In the genomic region with DNA sequence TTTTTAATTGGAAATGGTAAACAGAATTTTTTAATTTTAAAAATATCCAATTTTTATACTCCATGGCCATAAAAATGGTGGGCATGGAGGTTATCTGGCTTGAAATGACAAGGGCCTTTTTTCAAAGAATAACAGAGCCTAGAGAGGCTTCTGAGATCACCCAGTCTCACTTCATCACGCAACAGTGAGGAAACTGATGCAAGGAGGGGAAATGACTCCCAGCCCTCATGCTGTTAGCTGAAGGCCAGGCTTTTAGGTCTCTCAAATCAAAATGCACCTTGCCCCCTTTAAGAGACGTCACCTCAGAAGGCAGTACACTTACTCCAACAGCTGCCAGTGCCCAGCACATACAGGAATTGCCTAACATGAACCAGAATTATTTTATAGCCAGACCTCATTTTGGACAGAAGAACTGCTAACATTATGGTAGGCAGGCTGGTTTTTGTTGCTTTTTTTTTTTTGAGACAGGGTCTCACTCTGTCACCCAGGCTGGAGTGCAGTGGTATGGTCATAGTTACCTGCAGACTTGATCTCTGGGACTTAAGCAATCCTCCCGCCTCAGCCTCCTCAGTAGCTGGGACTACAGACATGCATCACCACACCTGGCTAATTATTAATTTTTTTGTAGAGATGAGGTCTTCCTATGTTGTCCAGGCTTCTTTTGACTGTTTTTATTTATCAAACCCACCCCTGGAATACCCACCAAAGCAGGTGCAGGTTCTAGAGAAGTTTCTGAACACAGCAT, we compare ENCODE assay signal across 13 cellular contexts. TPM values are rescaled to one million over a fixed set of nuclear protein-coding genes. Genes with fewer than 3 reads are reported as not detected.
A peak's percentile ranks its signal among the peaks of the same experiment; 100 is the strongest.
DNase-seq lines count a peak whose midpoint lies in the region; ATAC-seq, FAIRE-seq and TF ChIP-seq lines count a peak whose summit lies in the region.
"Had no signal": no experiment of that assay in that cellular context is flagged by ENCODE, and none has a peak within 500 bp of the region (broad histone marks: within the 10 kb centered on the region; RNA-seq: fewer than 3 reads in every experiment).

No MANE protein-coding gene starts in this region.

- ATAC-seq in CD8-positive, alpha-beta T cell: peak; percentile 47
- peak; percentile 80 for ATAC-seq in activated CD8-positive, alpha-beta T cell treated with anti-CD3 and anti-CD28 coated beads, Interleukin-2, amount 10 ng/mL, durations not matched to agents 7 days and 5 days

- H3K4me1 ChIP-seq in CD8-positive, alpha-beta T cell (ENCODE audit: insufficient read depth, low read length): peaks cover 81% of the 10 kb centered on the region
- H3K4me1 ChIP-seq: parathyroid adenoma had no signal

- POLR2A ChIA-PET in CD8-positive, alpha-beta T cell (lab: Charles Lee): interaction anchor here (0.7 kb wide), 2 partner anchors 87 to 148 kb away, joined by 3 read pairs; no protein-coding TSS in a partner anchor
- POLR2A ChIA-PET in activated CD8-positive, alpha-beta T cell treated with anti-CD3 and anti-CD28 coated beads, Interleukin-2, amount 10 ng/mL, durations not matched to agents 7 days and 5 days (lab: Charles Lee): interaction anchor here (0.6 to 8.2 kb wide), 5 partner anchors 8 to 44 kb away, joined by 3 to 103 read pairs (median 3); a partner anchor contains a TSS

- H3K27ac Mint-ChIP-seq in CD8-positive, alpha-beta T cell: peak overlapping the region; percentile 82
- H3K27ac Mint-ChIP-seq in activated CD8-positive, alpha-beta T cell treated with anti-CD3 and anti-CD28 coated beads, Interleukin-2, amount 10 ng/mL, durations not matched to agents 7 days and 5 days: peak overlapping the region; percentile 95

- H3K4me3 Mint-ChIP-seq in CD8-positive, alpha-beta T cell: peak overlapping the region; percentile 52
- H3K4me3 Mint-ChIP-seq in activated CD8-positive, alpha-beta T cell treated with anti-CD3 and anti-CD28 coated beads, Interleukin-2, amount 10 ng/mL, durations not matched to agents 7 days and 5 days: peak overlapping the region; percentile 63

- intact Hi-C loops in CD8-positive, alpha-beta T cell (cut with DNase I, micrococcal nuclease): loop anchor here in 1 of 2 experiments (1.0 to 10.0 kb wide), 2 partner anchors 8 to 138 kb away; no protein-coding TSS in a partner anchor

- no peaks in the 10 kb centered on the region for H3K9me3 Mint-ChIP-seq in CD8-positive, alpha-beta T cell
- H3K9me3 Mint-ChIP-seq in activated CD8-positive, alpha-beta T cell treated with anti-CD3 and anti-CD28 coated beads, Interleukin-2, amount 10 ng/mL, durations not matched to agents 7 days and 5 days (ENCODE audit: insufficient read depth): no peaks in the 10 kb centered on the region

- no peak for FAIRE-seq in HTR-8/SVneo (lab: Jason Lieb, UNC)

- H3K36me3 Mint-ChIP-seq in CD8-positive, alpha-beta T cell: peaks cover 80% of the 10 kb centered on the region
- peaks cover 73% of the 10 kb centered on the region for H3K36me3 Mint-ChIP-seq in activated CD8-positive, alpha-beta T cell treated with anti-CD3 and anti-CD28 coated beads, Interleukin-2, amount 10 ng/mL, durations not matched to agents 7 days and 5 days (ENCODE audit: low read depth)

- no peak for DNase-seq in CD8-positive, alpha-beta T cell
- peak; percentile 92 for DNase-seq in KBM-7
- DNase-seq in activated CD8-positive, alpha-beta T cell treated with anti-CD3 and anti-CD28 coated beads, Interleukin-2, amount 10 ng/mL, durations not matched to agents 7 days and 5 days: peak; percentile 80
- DNase-seq in kidney tubule cell (ENCODE audit: low spot score): peak; percentile 66
- DNase-seq in GM20000 (ENCODE audit: low spot score): no peak
- no peak for DNase-seq in COLO829 (ENCODE audit: low spot score)
- DNase-seq in HTR-8/SVneo (ENCODE audit: insufficient read length, low spot score): no peak
- DNase-seq in SHP77 treated with DMSO at 0.1 percent for 48 hours (lab: John Stamatoyannopoulos, UW): no peak
- DNase-seq: activated effector memory CD4-positive, alpha-beta T cell treated with Interleukin-2 at 50 U/mL for 16 hours; effector CD8-positive, alpha-beta T cell; NCI-H2107; SK-N-SH had no signal

- H3K9me3 ChIP-seq in CD8-positive, alpha-beta T cell (ENCODE audit: low read length): no peaks in the 10 kb centered on the region
- H3K9me3 ChIP-seq: SK-N-SH had no signal

- no peaks in the 10 kb centered on the region for H3K27me3 Mint-ChIP-seq in CD8-positive, alpha-beta T cell (ENCODE audit: low read depth)
- no peaks in the 10 kb centered on the region for H3K27me3 Mint-ChIP-seq in activated CD8-positive, alpha-beta T cell treated with anti-CD3 and anti-CD28 coated beads, Interleukin-2, amount 10 ng/mL, durations not matched to agents 7 days and 5 days (ENCODE audit: low read depth)

- no peak for TF ChIP-seq CTCF in CD8-positive, alpha-beta T cell (IDR thresholded peaks at IDR 0.05)
- no peak for TF ChIP-seq CTCF in GM20000 (IDR thresholded peaks at IDR 0.05; ENCODE audit: extremely low read depth, missing control alignments)

- peak overlapping the region; percentile 14 for H3K27ac ChIP-seq in CD8-positive, alpha-beta T cell (ENCODE audit: low read depth, low read length)
- H3K27ac ChIP-seq: parathyroid adenoma had no signal

- H3K4me3 ChIP-seq in CD8-positive, alpha-beta T cell (ENCODE audit: low read depth, low read length): peak overlapping the region; percentile 5

- CTCF ChIA-PET in CD8-positive, alpha-beta T cell (lab: Charles Lee): interaction anchor here (0.6 kb wide), 1 partner anchor 57 kb away, joined by 3 read pairs; no protein-coding TSS in a partner anchor
- CTCF ChIA-PET in activated CD8-positive, alpha-beta T cell treated with anti-CD3 and anti-CD28 coated beads, Interleukin-2, amount 10 ng/mL, durations not matched to agents 7 days and 5 days (lab: Charles Lee): interaction anchor here (1.2 to 1.4 kb wide), 3 partner anchors 9 to 86 kb away, joined by 3 to 7 read pairs (median 4); a partner anchor contains a TSS

- in situ Hi-C loops in KBM-7 (cut with MboI; ENCODE audit: low pct_unique_long_range_greater_than_20kb, low sequenced_read_pairs): no loop called here

- peaks cover 78% of the 10 kb centered on the region for H3K4me1 Mint-ChIP-seq in CD8-positive, alpha-beta T cell (ENCODE audit: low read depth)
- H3K4me1 Mint-ChIP-seq in activated CD8-positive, alpha-beta T cell treated with anti-CD3 and anti-CD28 coated beads, Interleukin-2, amount 10 ng/mL, durations not matched to agents 7 days and 5 days (ENCODE audit: low read depth): peaks cover 81% of the 10 kb centered on the region

- H3K27me3 ChIP-seq in CD8-positive, alpha-beta T cell (ENCODE audit: insufficient read depth, low read length): no peaks in the 10 kb centered on the region

- peaks cover 21% of the 10 kb centered on the region for H3K36me3 ChIP-seq in CD8-positive, alpha-beta T cell (ENCODE audit: insufficient read depth, low read length)

RNA-seq across cellular contexts. Expression of a gene that starts 9.1 kb away (rescaled TPM):
- 10 to 100 TPM; 45.2 to 48.6 TPM for total RNA-seq in CD8-positive, alpha-beta T cell
- total RNA-seq in activated CD8-positive, alpha-beta T cell treated with anti-CD3 and anti-CD28 coated beads, Interleukin-2, amount 10 ng/mL, durations not matched to agents 7 days and 5 days: 10 to 100 TPM; 56.0 to 58.7 TPM

RNA-seq across cellular contexts. Expression of a gene that starts 48.4 kb away (rescaled TPM):
- 10 to 100 TPM; 35.2 to 38.7 TPM for total RNA-seq in CD8-positive, alpha-beta T cell
- 10 to 100 TPM; 57.9 to 65.7 TPM for total RNA-seq in activated CD8-positive, alpha-beta T cell treated with anti-CD3 and anti-CD28 coated beads, Interleukin-2, amount 10 ng/mL, durations not matched to agents 7 days and 5 days

RNA-seq across cellular contexts. Expression of a gene that starts 51.9 kb away (rescaled TPM):
- total RNA-seq in CD8-positive, alpha-beta T cell: not detected
- total RNA-seq in activated CD8-positive, alpha-beta T cell treated with anti-CD3 and anti-CD28 coated beads, Interleukin-2, amount 10 ng/mL, durations not matched to agents 7 days and 5 days: not detected

Comparison
In these comparisons a context has a peak if more than half of its experiments do, and no peak if none do; other contexts are left out.
1. DNase-seq: peak in KBM-7 (single experiment), activated CD8-positive, alpha-beta T cell treated with anti-CD3 and anti-CD28 coated beads, Interleukin-2, amount 10 ng/mL, durations not matched to agents 7 days and 5 days (single experiment) and kidney tubule cell (single experiment); none in CD8-positive, alpha-beta T cell (0 of 7), GM20000 (single experiment), COLO829 (single experiment), HTR-8/SVneo (single experiment) and SHP77 treated with DMSO at 0.1 percent for 48 hours (single experiment).